Comparison of ENCODE assay signal across 1 cellular context in genomic region chr17:79837888-79838540, GRCh38.
TF ChIP-seq lines count a peak whose summit lies in the region.

No MANE protein-coding gene starts in this region.

TF ChIP-seq in WTC11, 78 proteins besides CTCF, POLR2A, EP300 and RAD21 (continued from another document):
- no peak for TF ChIP-seq MLX (CRISPR knock-in tag; IDR thresholded peaks at IDR 0.05)
